In the genomic region with DNA sequence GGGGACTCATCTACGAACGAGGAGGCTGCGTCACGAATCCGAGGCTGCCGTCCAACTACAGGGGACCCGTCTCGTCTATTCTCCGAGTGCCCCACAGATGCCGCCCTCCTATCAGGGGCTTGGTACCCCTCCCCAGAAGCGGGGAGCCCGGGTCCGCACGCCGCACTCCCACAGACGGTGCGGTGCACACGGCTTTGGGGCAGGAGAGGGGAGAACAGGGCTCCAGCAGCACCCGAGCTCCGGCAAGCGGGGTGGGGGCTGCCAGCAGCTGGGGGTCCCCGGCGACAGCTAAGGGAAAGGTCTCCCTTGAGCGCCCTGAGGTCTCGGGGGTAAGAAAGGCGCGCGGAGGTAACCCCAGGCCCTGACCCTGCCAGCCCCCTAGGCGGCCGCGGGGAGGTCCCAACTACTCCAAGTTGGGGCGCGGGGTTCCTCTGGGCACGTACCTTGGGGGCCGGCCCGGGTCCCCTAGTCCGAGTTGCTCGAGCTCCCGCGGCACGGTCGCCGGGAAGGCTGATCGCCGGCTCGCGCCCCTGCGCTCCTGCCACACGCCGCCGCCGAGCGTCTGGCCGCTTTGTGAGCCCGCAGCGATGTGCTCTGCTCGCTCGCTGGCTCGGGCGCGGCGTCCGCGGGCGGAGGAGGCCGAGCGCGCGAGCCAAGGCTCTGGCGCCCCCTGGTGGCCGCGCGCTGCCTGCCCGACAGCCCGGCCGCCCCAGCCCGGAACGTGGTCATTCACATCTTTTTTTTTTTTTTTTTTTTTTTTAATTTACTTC, we compare ENCODE assay signal across 8 cellular contexts. TPM values are rescaled to one million over a fixed set of nuclear protein-coding genes. Genes with fewer than 3 reads are reported as not detected.
DNase-seq lines count a peak whose midpoint lies in the region; ATAC-seq and TF ChIP-seq lines count a peak whose summit lies in the region.

A gene (minus strand): TSS at position 591 of the 770 bp plus-strand sequence.

- intact Hi-C loops in colonic mucosa (cut with DNase I) (loop anchor here (2.0 kb wide), 1 partner anchor 178 kb away; no protein-coding TSS in a partner anchor), left colon (cut with DNase I, micrococcal nuclease) (loop anchor here in 1 of 2 donors (10.0 kb wide), 1 partner anchor 174 kb away; no protein-coding TSS in a partner anchor)

- TF ChIP-seq CTCF in colonic mucosa (IDR thresholded peaks at IDR 0.05) = peak; percentile 78

- H3K4me1 ChIP-seq in colonic mucosa = no peaks in the 10 kb centered on the region

- peak; percentile 72 for ATAC-seq in HG02840 (IDR thresholded peaks at IDR 0.05; ENCODE audit: low FRiP score, unreplicated experiment)
- ATAC-seq in activated CD4-positive, CD25-positive, alpha-beta regulatory T cell treated with anti-CD3 and anti-CD28 coated beads, Interleukin-2, amount 50 U/mL, for 24 hours = peak; percentile 75 to 76
- peak; percentile 97 for ATAC-seq in left colon

- no peaks in the 10 kb centered on the region for H3K36me3 ChIP-seq in colonic mucosa

- H3K9me3 ChIP-seq in colonic mucosa = no peaks in the 10 kb centered on the region

- H3K9ac ChIP-seq in colonic mucosa (ENCODE audit: low read depth in 2 of 2, low read length in 2 of 2) = no peak within 1 kb of the TSS

- peaks cover 19% of the 10 kb centered on the region for H3K27me3 ChIP-seq in colonic mucosa

- peak within 1 kb of the TSS; percentile 28 for H3K4me3 ChIP-seq in colonic mucosa

- H3K27ac ChIP-seq in colonic mucosa = no peak within 1 kb of the TSS

- peak; percentile 30 for DNase-seq in activated CD4-positive, alpha-beta T cell treated with anti-CD3 and anti-CD28 coated beads for 1 hour
- no peak for DNase-seq in activated CD4-positive, alpha-beta T cell treated with anti-CD3 and anti-CD28 coated beads, Interleukin-2, amount 50 U/mL, for 4 hours
- DNase-seq in NCI-H1694 treated with DMSO at 0.1 percent for 48 hours (lab: John Stamatoyannopoulos, UW) (peak; percentile 32), colonic mucosa (peak; percentile 50), left colon (peak in 1 of 2 donors; percentile 74)
- peak; percentile 59 to 78 for DNase-seq in stimulated activated CD4-positive, alpha-beta T cell treated with anti-CD3 and anti-CD28 coated beads, Interleukin-2, amount 100 ng/mL, for 24 hours

RNA-seq across cellular contexts. Expression of the gene that starts here (rescaled TPM):
- total RNA-seq in colonic mucosa = 1 to 10 TPM; 2.1 to 8.5 TPM
- total RNA-seq in left colon = 10 to 100 TPM in 1 of 2 donors, 1 to 10 TPM in 1; 2.3 to 11.1 TPM

Comparison
In these comparisons a context has a peak if more than half of its experiments do, and no peak if none do; other contexts are left out.
1. DNase-seq: peak in activated CD4-positive, alpha-beta T cell treated with anti-CD3 and anti-CD28 coated beads for 1 hour (single experiment), NCI-H1694 treated with DMSO at 0.1 percent for 48 hours (single experiment), colonic mucosa (single experiment) and stimulated activated CD4-positive, alpha-beta T cell treated with anti-CD3 and anti-CD28 coated beads, Interleukin-2, amount 100 ng/mL, for 24 hours (2 of 2); none in activated CD4-positive, alpha-beta T cell treated with anti-CD3 and anti-CD28 coated beads, Interleukin-2, amount 50 U/mL, for 4 hours (0 of 2).
2. Peak in every context shown above with its lines, with median percentiles within 50 percentile points of each other: ATAC-seq.